In genomic region chr2:149020432-149020851, GRCh38 we compare ENCODE assay signal across 9 cellular contexts. TPM values are rescaled to one million over a fixed set of nuclear protein-coding genes. Genes with fewer than 3 reads are reported as not detected.
DNase-seq lines count a peak whose midpoint lies in the region; ATAC-seq and TF ChIP-seq lines count a peak whose summit lies in the region.
"Had no signal": no experiment of that assay in that cellular context is flagged by ENCODE, and none has a peak within 500 bp of the region (broad histone marks: within the 10 kb centered on the region; RNA-seq: fewer than 3 reads in every experiment).

No MANE protein-coding gene starts in this region.

- peaks cover 0 to 9% of the 10 kb centered on the region in 2 donors for H3K4me1 Mint-ChIP-seq in natural killer cell treated with Interleukin-12 subunit alpha and Interleukin-12 subunit beta and Interleukin-15 and Interleukin-18, amount 100 ng/mL, for 72 hours (ENCODE audit: low read depth in 2 of 2)
- H3K4me1 Mint-ChIP-seq in endothelial cell (ENCODE audit: unreplicated experiment) (peaks cover 8% of the 10 kb centered on the region), osteocyte (ENCODE audit: unreplicated experiment) (peaks cover 39% of the 10 kb centered on the region)

- TF ChIP-seq CTCF in endothelial cell (IDR thresholded peaks at IDR 0.05; ENCODE audit: unreplicated experiment) = no peak
- TF ChIP-seq CTCF in osteocyte (IDR thresholded peaks at IDR 0.05) = no peak

- no peak overlapping the region for H3K4me3 Mint-ChIP-seq in natural killer cell treated with Interleukin-12 subunit alpha and Interleukin-12 subunit beta and Interleukin-15 and Interleukin-18, amount 100 ng/mL, for 72 hours
- H3K4me3 Mint-ChIP-seq in endothelial cell (ENCODE audit: unreplicated experiment) (no peak overlapping the region), osteocyte (ENCODE audit: unreplicated experiment) (no peak overlapping the region)
- H3K4me3 Mint-ChIP-seq: activated naive CD8-positive, alpha-beta T cell had no signal

- peaks cover 21 to 26% of the 10 kb centered on the region in 2 donors for H3K27me3 Mint-ChIP-seq in natural killer cell treated with Interleukin-12 subunit alpha and Interleukin-12 subunit beta and Interleukin-15 and Interleukin-18, amount 100 ng/mL, for 72 hours
- H3K27me3 Mint-ChIP-seq in endothelial cell (ENCODE audit: unreplicated experiment) = no peaks in the 10 kb centered on the region
- no peaks in the 10 kb centered on the region for H3K27me3 Mint-ChIP-seq in osteocyte (ENCODE audit: unreplicated experiment)
- H3K27me3 Mint-ChIP-seq: activated naive CD8-positive, alpha-beta T cell had no signal

- H3K27ac Mint-ChIP-seq in natural killer cell treated with Interleukin-12 subunit alpha and Interleukin-12 subunit beta and Interleukin-15 and Interleukin-18, amount 100 ng/mL, for 72 hours = no peak overlapping the region
- no peak overlapping the region for H3K27ac Mint-ChIP-seq in endothelial cell (ENCODE audit: unreplicated experiment)
- no peak overlapping the region for H3K27ac Mint-ChIP-seq in osteocyte (ENCODE audit: unreplicated experiment)
- H3K27ac Mint-ChIP-seq: activated naive CD8-positive, alpha-beta T cell had no signal

- peak; percentile 48 for ATAC-seq in GM19463 (IDR thresholded peaks at IDR 0.05; ENCODE audit: unreplicated experiment)
- ATAC-seq in HG03135 (IDR thresholded peaks at IDR 0.05; ENCODE audit: unreplicated experiment) = peak; percentile 18
- ATAC-seq in natural killer cell treated with Interleukin-12 subunit alpha and Interleukin-12 subunit beta and Interleukin-15 and Interleukin-18, amount 100 ng/mL, for 72 hours = no peak

- no peaks in the 10 kb centered on the region for H3K36me3 Mint-ChIP-seq in natural killer cell treated with Interleukin-12 subunit alpha and Interleukin-12 subunit beta and Interleukin-15 and Interleukin-18, amount 100 ng/mL, for 72 hours
- H3K36me3 Mint-ChIP-seq in endothelial cell (ENCODE audit: low read depth, unreplicated experiment) (peaks cover 21% of the 10 kb centered on the region), osteocyte (ENCODE audit: unreplicated experiment) (no peaks in the 10 kb centered on the region)
- H3K36me3 Mint-ChIP-seq: activated naive CD8-positive, alpha-beta T cell had no signal

- H3K9me3 Mint-ChIP-seq in natural killer cell treated with Interleukin-12 subunit alpha and Interleukin-12 subunit beta and Interleukin-15 and Interleukin-18, amount 100 ng/mL, for 72 hours = no peaks in the 10 kb centered on the region
- no peaks in the 10 kb centered on the region for H3K9me3 Mint-ChIP-seq in endothelial cell (ENCODE audit: unreplicated experiment)
- no peaks in the 10 kb centered on the region for H3K9me3 Mint-ChIP-seq in osteocyte (ENCODE audit: unreplicated experiment)

- DNase-seq in DMS53 treated with DMSO at 0.1 percent for 48 hours (lab: John Stamatoyannopoulos, UW; ENCODE audit: unreplicated experiment) (peak; percentile 71), SHP77 (lab: John Stamatoyannopoulos, UW) (peak; percentile 50 to 72), A172 (ENCODE audit: low spot score) (no peak), endothelial cell (ENCODE audit: low spot score) (no peak), osteocyte (ENCODE audit: extremely low spot score, unreplicated experiment) (no peak)
- DNase-seq in natural killer cell treated with Interleukin-12 subunit alpha and Interleukin-12 subunit beta and Interleukin-15 and Interleukin-18, amount 100 ng/mL, for 72 hours (ENCODE audit: low spot score) = no peak

RNA-seq across cellular contexts. Expression of gene LYPD6B, which starts 18.1 kb away (rescaled TPM):
- 0.38 TPM in 1 of 2 replicates, not detected in the other for total RNA-seq in A172 (2014; rRNA removed; shearing (Covaris generic))
- not detected for total RNA-seq in natural killer cell treated with Interleukin-12 subunit alpha and Interleukin-12 subunit beta and Interleukin-15 and Interleukin-18, amount 100 ng/mL, for 72 hours
- total RNA-seq in endothelial cell (ENCODE audit: unreplicated experiment) = 4.8 TPM
- 13.5 and 14.5 TPM in 2 replicates for total RNA-seq in osteocyte

Comparison
In these comparisons a context has a peak if more than half of its experiments do, and no peak if none do; other contexts are left out.
1. DNase-seq: peak in DMS53 treated with DMSO at 0.1 percent for 48 hours (single experiment) and SHP77 (2 of 2); none in A172 (single experiment), natural killer cell treated with Interleukin-12 subunit alpha and Interleukin-12 subunit beta and Interleukin-15 and Interleukin-18, amount 100 ng/mL, for 72 hours (single experiment), endothelial cell (single experiment) and osteocyte (single experiment).
2. ATAC-seq: peak in GM19463 (single experiment) and HG03135 (single experiment); none in natural killer cell treated with Interleukin-12 subunit alpha and Interleukin-12 subunit beta and Interleukin-15 and Interleukin-18, amount 100 ng/mL, for 72 hours (0 of 2).